22 cellular contexts compared by ENCODE assay signal in the genomic region with DNA sequence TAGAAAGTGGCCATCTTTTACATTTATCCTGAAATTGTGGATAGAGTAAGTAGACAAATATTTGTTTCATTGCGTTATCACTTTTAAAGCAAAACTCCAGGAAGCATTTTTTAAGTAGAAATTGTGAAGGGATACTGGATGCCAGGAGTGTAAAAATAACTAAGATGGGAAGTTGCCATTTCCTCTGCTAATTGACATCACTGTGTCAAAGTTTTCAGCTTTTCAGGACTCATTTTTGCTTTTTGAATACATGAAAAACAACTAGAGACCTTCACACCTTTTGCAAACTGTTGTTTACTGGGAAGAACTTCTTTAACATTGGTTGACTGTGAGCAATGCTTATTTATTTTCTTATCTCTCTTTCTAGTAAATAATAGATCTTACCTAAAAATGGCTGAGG.
DNase-seq lines count a peak whose midpoint lies in the region; ATAC-seq, FAIRE-seq and TF ChIP-seq lines count a peak whose summit lies in the region.
"Had no signal": no experiment of that assay in that cellular context is flagged by ENCODE, and none has a peak within 500 bp of the region (broad histone marks: within the 10 kb centered on the region; RNA-seq: fewer than 3 reads in every experiment).

No MANE protein-coding gene starts in this region.

- H3K9me3 Mint-ChIP-seq in endodermal cell (no peaks in the 10 kb centered on the region), neural progenitor cell (no peaks in the 10 kb centered on the region)
- H3K9me3 Mint-ChIP-seq: CD4-positive, alpha-beta T cell; H9 had no signal

- H3K27ac ChIP-seq in HCT116 (ENCODE audit: low read depth, low read length) = no peak overlapping the region
- H3K27ac ChIP-seq in endodermal cell (ENCODE audit: low read depth, low read length) = no peak overlapping the region
- H3K27ac ChIP-seq in HepG2 (ENCODE audit: extremely low read length, insufficient read depth, low read length) = no peak overlapping the region
- no peak overlapping the region for H3K27ac ChIP-seq in neural progenitor cell
- H3K27ac ChIP-seq: 22Rv1, A549, C4-2B had no signal

- POLR2A ChIA-PET in HCT116 (lab: Charles Lee) = interaction anchor here (1.1 kb wide), 1 partner anchor 14 kb away, joined by 3 read pairs; no protein-coding TSS in a partner anchor
- POLR2A ChIA-PET in HepG2 (lab: Yijun Ruan, JAX) = no interaction called here

- TF ChIP-seq EP300 in HepG2 (IDR thresholded peaks at IDR 0.05; ENCODE audit: low read depth in 2 of 2, low read length in 2 of 2) = no peak
- no peak for TF ChIP-seq EP300 in HepG2 (CRISPR knock-in tag; IDR thresholded peaks at IDR 0.05; ENCODE audit: borderline replicate concordance)

- CTCF ChIA-PET in HCT116 (lab: Charles Lee) = no interaction called here
- CTCF ChIA-PET in HepG2 (lab: Yijun Ruan, JAX; ENCODE audit: low intra/inter-chr PET ratio, low total read pairs) = no interaction called here

- BruUV-seq in HCT116 (replicated peaks; lab: Mats Ljungman, UMichigan) = no TSS peak
- no TSS peak for BruUV-seq in HepG2 (replicated peaks; lab: Mats Ljungman, UMichigan)

- H4K20me1 ChIP-seq in HCT116 (ENCODE audit: insufficient read depth) (no peaks in the 10 kb centered on the region), HepG2 (ENCODE audit: insufficient read depth, low read length) (no peaks in the 10 kb centered on the region), neural progenitor cell (ENCODE audit: low read depth) (no peaks in the 10 kb centered on the region)

- TF ChIP-seq POLR2A in HCT116 (IDR thresholded peaks at IDR 0.05; ENCODE audit: borderline replicate concordance, extremely low read depth, insufficient read depth, insufficient read length) = no peak
- no peak for TF ChIP-seq POLR2A in HepG2 (IDR thresholded peaks at IDR 0.05; ENCODE audit: insufficient read depth in 1 of 2, low read depth in 2 of 2, low read length in 2 of 2)

- ATAC-seq in HCT116 = no peak
- ATAC-seq in HepG2 = no peak
- ATAC-seq: A549 had no signal

- no peaks in the 10 kb centered on the region for H3K79me2 ChIP-seq in HCT116 (ENCODE audit: insufficient read depth, low read length)
- H3K79me2 ChIP-seq in HepG2 (ENCODE audit: insufficient read depth, low read length) = no peaks in the 10 kb centered on the region
- no peaks in the 10 kb centered on the region for H3K79me2 ChIP-seq in neural progenitor cell (ENCODE audit: low read depth)

- H2AFZ ChIP-seq in HCT116 (ENCODE audit: low read depth, low read length, poor library complexity, severe bottlenecking) = peak overlapping the region; percentile 10
- peak overlapping the region; percentile 45 for H2AFZ ChIP-seq in HepG2 (ENCODE audit: low read length)
- H2AFZ ChIP-seq in neural progenitor cell (replicated peaks) = peak overlapping the region; percentile 52

- H3K4me3 Mint-ChIP-seq in endodermal cell (no peak overlapping the region), neural progenitor cell (no peak overlapping the region)
- H3K4me3 Mint-ChIP-seq: CD4-positive, alpha-beta T cell; H9; IgD-negative memory B cell had no signal

- RAD21 ChIA-PET in HCT116 (lab: Charles Lee; ENCODE audit: low non-redundant PET in 1 of 2, low total read pairs in 2 of 2, uncharacterized antibody in 2 of 2, unreplicated experiment in 2 of 2) = no interaction called here

- in situ Hi-C loops in HepG2 (cut with HindIII; ENCODE audit: extremely low pct_ligation_motif_present, low pct_unique_long_range_greater_than_20kb) = loop anchor here (10.0 kb wide), 2 partner anchors 299 to 359 kb away; no protein-coding TSS in a partner anchor

- TF ChIP-seq CTCF in HCT116 (IDR thresholded peaks at IDR 0.05 in 2 of 3, conservative IDR thresholded peaks at IDR 0.05 in 1 of 3; ENCODE audit: borderline replicate concordance in 1 of 3, insufficient read depth in 1 of 3, low read depth in 2 of 3, low read length in 2 of 3) (no peak), endodermal cell (conservative IDR thresholded peaks at IDR 0.05) (no peak), HepG2 (CRISPR knock-in tag; IDR thresholded peaks at IDR 0.05) (no peak), neural progenitor cell (IDR thresholded peaks at IDR 0.05) (no peak)

- TF ChIP-seq RAD21 in HCT116 (IDR thresholded peaks at IDR 0.05; ENCODE audit: low read depth) = no peak
- no peak for TF ChIP-seq RAD21 in HepG2 (CRISPR knock-in tag; IDR thresholded peaks at IDR 0.05)

- H3K9me2 ChIP-seq in HCT116 (ENCODE audit: insufficient read depth) = no peaks in the 10 kb centered on the region

- H3K27me3 Mint-ChIP-seq in endodermal cell (ENCODE audit: insufficient read depth) = peaks cover 3% of the 10 kb centered on the region
- H3K27me3 Mint-ChIP-seq in neural progenitor cell (ENCODE audit: insufficient read depth, low read depth) = peaks cover 2% of the 10 kb centered on the region
- H3K27me3 Mint-ChIP-seq: CD4-positive, alpha-beta T cell; IgD-negative memory B cell had no signal

- peaks cover 0 to 15% of the 10 kb centered on the region in 2 experiments; a peak in 2 of 4 replicates for H3K4me1 ChIP-seq in HCT116 (ENCODE audit: control insufficient read depth in 1 of 2, insufficient read depth in 2 of 2, low read length in 2 of 2)
- H3K4me1 ChIP-seq in endodermal cell (ENCODE audit: control insufficient read depth, insufficient read depth, low read length) = peaks cover 13% of the 10 kb centered on the region
- peaks cover 56% of the 10 kb centered on the region for H3K4me1 ChIP-seq in HepG2 (ENCODE audit: insufficient read depth, low read length)
- H3K4me1 ChIP-seq in neural progenitor cell = peaks cover 54% of the 10 kb centered on the region

- intact Hi-C loops in HCT116 (cut with micrococcal nuclease) (no loop called here), HepG2 (cut with micrococcal nuclease; ENCODE audit: unreplicated experiment) (loop anchor here (10.0 kb wide), 2 partner anchors 89 to 299 kb away; no protein-coding TSS in a partner anchor)

- no peak for FAIRE-seq in HepG2 (lab: Jason Lieb, UNC)
- FAIRE-seq: A549, GM12892, GM18507, HTR-8/SVneo had no signal

- H3K27me3 ChIP-seq in HCT116 (ENCODE audit: insufficient read depth, low read length) = no peaks in the 10 kb centered on the region
- H3K27me3 ChIP-seq in endodermal cell (ENCODE audit: control insufficient read depth, insufficient read depth, low read length, poor library complexity, severe bottlenecking) = no peaks in the 10 kb centered on the region
- no peaks in the 10 kb centered on the region for H3K27me3 ChIP-seq in HepG2 (ENCODE audit: control insufficient read depth in 1 of 2, insufficient read depth in 2 of 2, low read length in 2 of 2)
- H3K27me3 ChIP-seq in neural progenitor cell = no peaks in the 10 kb centered on the region

- H3K4me3 ChIP-seq in HCT116 (replicated peaks in 1 of 2; ENCODE audit: low read depth in 1 of 2, low read length in 2 of 2) (no peak overlapping the region), endodermal cell (ENCODE audit: low read length) (no peak overlapping the region), HepG2 (replicated peaks in 1 of 3; ENCODE audit: insufficient read depth in 1 of 3, low read depth in 2 of 3, low read length in 3 of 3) (no peak overlapping the region), neural progenitor cell (no peak overlapping the region)
- H3K4me3 ChIP-seq: A549 had no signal

- DNase-seq in HCT116 (ENCODE audit: low read depth, low spot score) = no peak
- no peak for DNase-seq in endodermal cell
- no peak for DNase-seq in HepG2 (ENCODE audit: low spot score)
- no peak for DNase-seq in neural progenitor cell (ENCODE audit: low spot score)
- no peak for DNase-seq in RPMI8226
- DNase-seq in inferior parietal cortex (ENCODE audit: extremely low spot score) = no peak
- no peak for DNase-seq in NK-92 treated with Interleukin-12 subunit alpha and Interleukin-12 subunit beta, amount 100 ng/mL, for 24 hours (lab: John Stamatoyannopoulos, UW)
- DNase-seq in COLO829 (ENCODE audit: low spot score) = no peak
- DNase-seq: AML-193; CD4-positive, alpha-beta T cell; DMS153; DMS79; GDM1; GOT3; H9 had no signal

- H3K36me3 Mint-ChIP-seq in endodermal cell (ENCODE audit: low read depth) = no peaks in the 10 kb centered on the region
- H3K36me3 Mint-ChIP-seq in neural progenitor cell = no peaks in the 10 kb centered on the region
- H3K36me3 Mint-ChIP-seq: IgD-negative memory B cell had no signal

- peaks cover 9% of the 10 kb centered on the region for H3F3A ChIP-seq in neural progenitor cell (ENCODE audit: low read depth)

- peaks cover 49% of the 10 kb centered on the region for H3K4me1 Mint-ChIP-seq in endodermal cell
- peaks cover 44% of the 10 kb centered on the region for H3K4me1 Mint-ChIP-seq in neural progenitor cell
- H3K4me1 Mint-ChIP-seq: IgD-negative memory B cell had no signal

- H3K9ac ChIP-seq in HCT116 (ENCODE audit: low read length) (no peak overlapping the region), endodermal cell (ENCODE audit: extremely low read depth, low read length, poor library complexity, severe bottlenecking) (no peak overlapping the region), HepG2 (ENCODE audit: insufficient read depth, low read depth, low read length) (no peak overlapping the region), neural progenitor cell (no peak overlapping the region)

- no peak overlapping the region for H3K4me2 ChIP-seq in HCT116 (ENCODE audit: low read length)
- no peak overlapping the region for H3K4me2 ChIP-seq in HepG2 (ENCODE audit: low read depth, low read length)
- H3K4me2 ChIP-seq in neural progenitor cell = no peak overlapping the region
- H3K4me2 ChIP-seq: A549 had no signal

- no peaks in the 10 kb centered on the region for H3K9me3 ChIP-seq in HCT116 (ENCODE audit: control insufficient read depth in 1 of 2, insufficient read depth in 1 of 2, low read depth in 1 of 2, low read length in 2 of 2)
- no peaks in the 10 kb centered on the region for H3K9me3 ChIP-seq in endodermal cell (ENCODE audit: control insufficient read depth, low read length)
- H3K9me3 ChIP-seq in HepG2 (ENCODE audit: low read length) = no peaks in the 10 kb centered on the region
- H3K9me3 ChIP-seq in neural progenitor cell (ENCODE audit: low read depth) = no peaks in the 10 kb centered on the region
- H3K9me3 ChIP-seq: A549 had no signal

- 96% methylated on average over 1 of the region's 1 CpG; no CpG with 5 or more reads in 1 of the 2 experiments for WGBS in endodermal cell (ENCODE audit: insufficient coverage in 1 of 2, insufficient read length in 1 of 2), 2 experiments
- 97% methylated on average over 1 of the region's 1 CpG for WGBS in HepG2 (ENCODE audit: low lambda C conversion rate)

- H3K27ac Mint-ChIP-seq in endodermal cell (peak overlapping the region; percentile 37), neural progenitor cell (no peak overlapping the region)
- H3K27ac Mint-ChIP-seq: CD4-positive, alpha-beta T cell; H9; IgD-negative memory B cell had no signal

- H3K36me3 ChIP-seq in HCT116 (ENCODE audit: control insufficient read depth in 1 of 2, insufficient read depth in 2 of 2, low read length in 2 of 2) (no peaks in the 10 kb centered on the region), endodermal cell (ENCODE audit: control insufficient read depth, insufficient read depth, low read length) (no peaks in the 10 kb centered on the region), HepG2 (replicated peaks in 1 of 2; ENCODE audit: control insufficient read depth in 1 of 2, insufficient read depth in 2 of 2, low read length in 2 of 2) (no peaks in the 10 kb centered on the region), neural progenitor cell (no peaks in the 10 kb centered on the region)

TF ChIP-seq in HCT116, 20 proteins besides CTCF, POLR2A, EP300 and RAD21 (continues in another document):
- TF ChIP-seq ELF1 (IDR thresholded peaks at IDR 0.05; ENCODE audit: borderline replicate concordance, low read depth) = no peak
